ENCODE assay signal across 2 cellular contexts in genomic region chr6:90521955-90522354, GRCh38.
TF ChIP-seq lines count a peak whose summit lies in the region.

No MANE protein-coding gene starts in this region.

TF ChIP-seq in HepG2, 621 proteins besides CTCF, POLR2A, EP300 and RAD21:
- TF ChIP-seq MAFF (IDR thresholded peaks at IDR 0.05; ENCODE audit: low read depth, low read length) (peak; percentile 84), MAFK (conservative IDR thresholded peaks at IDR 0.05 in 1 of 2, IDR thresholded peaks at IDR 0.05 in 1 of 2; ENCODE audit: low read length in 2 of 2) (peak; percentile 75 to 86), BRD4 (CRISPR knock-in tag; IDR thresholded peaks at IDR 0.05) (no peak)

TF ChIP-seq in IMR-90, 13 proteins besides CTCF, POLR2A, EP300 and RAD21:
- TF ChIP-seq ELK1 (IDR thresholded peaks at IDR 0.05; ENCODE audit: borderline replicate concordance, low read depth, low read length) (no peak), MAFK (IDR thresholded peaks at IDR 0.05; ENCODE audit: low read depth, low read length) (peak; percentile 83)
